ENCODE assay signal across 8 cellular contexts in genomic region chr17:67717192-67717623, GRCh38. TPM values are rescaled to one million over a fixed set of nuclear protein-coding genes. Genes with fewer than 3 reads are reported as not detected.
DNase-seq lines count a peak whose midpoint lies in the region; ATAC-seq and TF ChIP-seq lines count a peak whose summit lies in the region.

No MANE protein-coding gene starts in this region.

- peaks cover 35% of the 10 kb centered on the region for H3K36me3 ChIP-seq in NT2/D1 (ENCODE audit: insufficient read depth, insufficient read length, low read length)
- peaks cover 24% of the 10 kb centered on the region for H3K36me3 ChIP-seq in endodermal cell (ENCODE audit: control insufficient read depth, insufficient read depth, low read length)
- H3K36me3 ChIP-seq in osteoblast (ENCODE audit: insufficient read depth, low read length), result peaks cover 25% of the 10 kb centered on the region

- WGBS in endodermal cell (ENCODE audit: insufficient coverage in 1 of 2, insufficient read length in 1 of 2), 2 experiments, result 0 to 4% methylated on average over 3 to 5 of the region's 5 CpGs

- peaks cover 6% of the 10 kb centered on the region for H3K9me3 ChIP-seq in NT2/D1 (ENCODE audit: insufficient read depth, low read length)
- H3K9me3 ChIP-seq in endodermal cell (ENCODE audit: control insufficient read depth, low read length), result peaks cover 9% of the 10 kb centered on the region
- no peaks in the 10 kb centered on the region for H3K9me3 ChIP-seq in osteoblast (ENCODE audit: low read depth, low read length)

- H3K79me2 ChIP-seq in osteoblast (ENCODE audit: insufficient read depth, low read length), result peaks cover 30% of the 10 kb centered on the region

- H3K27me3 Mint-ChIP-seq in endodermal cell (ENCODE audit: insufficient read depth), result no peaks in the 10 kb centered on the region

- H3K36me3 Mint-ChIP-seq in endodermal cell (ENCODE audit: low read depth), result peaks cover 19% of the 10 kb centered on the region

- peaks cover 4% of the 10 kb centered on the region for H3K4me1 Mint-ChIP-seq in endodermal cell

- peak overlapping the region; percentile 90 for H3K27ac Mint-ChIP-seq in endodermal cell

- H3K27ac ChIP-seq in endodermal cell (ENCODE audit: low read depth, low read length) (no peak overlapping the region), osteoblast (ENCODE audit: low read depth, low read length) (peak overlapping the region; percentile 98)

- peak overlapping the region; percentile 97 for H2AFZ ChIP-seq in osteoblast (ENCODE audit: low read length)

- TF ChIP-seq CTCF in GM10248 (IDR thresholded peaks at IDR 0.05; ENCODE audit: control extremely low read depth, extremely low read depth, low read depth, missing control alignments), result no peak
- TF ChIP-seq CTCF in endodermal cell (conservative IDR thresholded peaks at IDR 0.05), result no peak
- no peak for TF ChIP-seq CTCF in osteoblast (IDR thresholded peaks at IDR 0.05; ENCODE audit: extremely low read depth, low read depth, low read length)

- peaks cover 9% of the 10 kb centered on the region for H3K9me3 Mint-ChIP-seq in endodermal cell

- POLR2A ChIA-PET in GM10248 (lab: Yijun Ruan, JAX), result no interaction called here

- no peak for ATAC-seq in GM18520 (IDR thresholded peaks at IDR 0.05; ENCODE audit: unreplicated experiment)

- no peaks in the 10 kb centered on the region for H3K4me1 ChIP-seq in NT2/D1 (ENCODE audit: insufficient read depth, insufficient read length)
- peaks cover 2% of the 10 kb centered on the region for H3K4me1 ChIP-seq in endodermal cell (ENCODE audit: control insufficient read depth, insufficient read depth, low read length)
- H3K4me1 ChIP-seq in osteoblast (ENCODE audit: insufficient read depth, low read length), result peaks cover 22% of the 10 kb centered on the region

- H3K9ac ChIP-seq in NT2/D1 (ENCODE audit: insufficient read length, low read depth) (peak overlapping the region; percentile 82), endodermal cell (ENCODE audit: extremely low read depth, low read length, poor library complexity, severe bottlenecking) (peak overlapping the region; percentile 94)

- peaks cover 3% of the 10 kb centered on the region for H4K20me1 ChIP-seq in osteoblast (ENCODE audit: insufficient read depth, low read length)

- DNase-seq in GM10248 (ENCODE audit: extremely low spot score), result peak; percentile 18
- DNase-seq in NT2/D1 (ENCODE audit: low read depth, low spot score), result no peak
- no peak for DNase-seq in endodermal cell
- no peak for DNase-seq in osteoblast (ENCODE audit: insufficient read length, low spot score, missing footprints)
- DNase-seq in NCI-H1694 (lab: John Stamatoyannopoulos, UW), result no peak
- no peak for DNase-seq in NCI-H1417 treated with DMSO at 0.1 percent for 48 hours (lab: John Stamatoyannopoulos, UW)
- DNase-seq in A172 (ENCODE audit: low spot score), result no peak

- H3K4me3 ChIP-seq in NT2/D1 (ENCODE audit: insufficient read length, low read depth), result peak overlapping the region; percentile 99
- peak overlapping the region; percentile 93 for H3K4me3 ChIP-seq in endodermal cell (ENCODE audit: low read length)
- peak overlapping the region; percentile 100 for H3K4me3 ChIP-seq in osteoblast (ENCODE audit: insufficient read depth, low read length)

- H3K4me2 ChIP-seq in osteoblast (ENCODE audit: insufficient read depth, low read length), result peak overlapping the region; percentile 98

- H3K4me3 Mint-ChIP-seq in endodermal cell, result peak overlapping the region; percentile 96

- no peaks in the 10 kb centered on the region for H3K27me3 ChIP-seq in NT2/D1 (ENCODE audit: insufficient read depth, insufficient read length)
- H3K27me3 ChIP-seq in endodermal cell (ENCODE audit: control insufficient read depth, insufficient read depth, low read length, poor library complexity, severe bottlenecking), result no peaks in the 10 kb centered on the region
- H3K27me3 ChIP-seq in osteoblast (ENCODE audit: insufficient read depth, low read length), result no peaks in the 10 kb centered on the region

- CTCF ChIA-PET in GM10248 (lab: Yijun Ruan, JAX), result interaction anchor here (0.5 to 3.1 kb wide), 14 partner anchors 8 to 338 kb away, joined by 3 to 13 read pairs (median 4); no protein-coding TSS in a partner anchor

RNA-seq across cellular contexts. Expression of gene NOL11, which starts 0.5 kb away (rescaled TPM):
- total RNA-seq in endodermal cell (10 to 100 TPM; 48.3 to 60.7 TPM), osteoblast (29.0 and 32.1 TPM in 2 replicates)
- polyA plus RNA-seq in endodermal cell (2013, experiment 1 of 2), result 61.8 TPM
- 55.2 TPM for polyA plus RNA-seq in endodermal cell (2013, experiment 2 of 2)
- 81.0 and 82.1 TPM in 2 replicates for total RNA-seq in A172 (2014; rRNA removed; shearing (Covaris generic))
